ENCODE assay signal across 37 cellular contexts in genomic region chrX:112695494-112695893, GRCh38. TPM values are rescaled to one million over a fixed set of nuclear protein-coding genes. Genes with fewer than 3 reads are reported as not detected.
"Had no signal": no experiment of that assay in that cellular context is flagged by ENCODE, and none has a peak within 500 bp of the region (broad histone marks: within the 10 kb centered on the region; RNA-seq: fewer than 3 reads in every experiment).

No MANE protein-coding gene starts in this region.

- H3K4me3 ChIP-seq: MG63 had no signal

- H3K4me2 ChIP-seq: KMS-11 had no signal

- H3K27ac ChIP-seq: KMS-11 had no signal

- H3K9ac ChIP-seq: KMS-11 had no signal

- H3K36me3 ChIP-seq: MG63 had no signal

- H3K27me3 ChIP-seq: MG63 had no signal

- DNase-seq: Karpas-422, Kasumi-1, KG1, MG63, MM.1S, MV-4-11, NCI-H1048, NCI-H1092, NCI-H1092 treated with DMSO at 0.1 percent for 48 hours, NCI-H1105, NCI-H1105 treated with DMSO at 0.1 percent for 48 hours, NCI-H1417, NCI-H1417 treated with DMSO at 0.1 percent for 48 hours, NCI-H1436, NCI-H1436 treated with DMSO at 0.1 percent for 48 hours, NCI-H146, NCI-H1694, NCI-H1694 treated with DMSO at 0.1 percent for 48 hours, NCI-H187, NCI-H187 treated with DMSO at 0.1 percent for 48 hours, NCI-H1930, NCI-H2029, NCI-H2029 treated with DMSO at 0.1 percent for 48 hours, NCI-H2081, NCI-H2081 treated with DMSO at 0.1 percent for 48 hours, NCI-H2107, NCI-H2171, NCI-H2171 treated with DMSO at 0.1 percent for 48 hours, NCI-H2227 treated with DMSO at 0.1 percent for 48 hours, NCI-H226, NCI-H345, NCI-H446, NCI-H446 treated with DMSO at 0.1 percent for 48 hours had no signal

RNA-seq across cellular contexts. Expression of gene LHFPL1, which starts 15.8 kb away (rescaled TPM):
- total RNA-seq: LHCN-M2, MCF 10A, NCI-H460 had no signal
